Comparison of ENCODE assay signal across 1 cellular context in the genomic region with DNA sequence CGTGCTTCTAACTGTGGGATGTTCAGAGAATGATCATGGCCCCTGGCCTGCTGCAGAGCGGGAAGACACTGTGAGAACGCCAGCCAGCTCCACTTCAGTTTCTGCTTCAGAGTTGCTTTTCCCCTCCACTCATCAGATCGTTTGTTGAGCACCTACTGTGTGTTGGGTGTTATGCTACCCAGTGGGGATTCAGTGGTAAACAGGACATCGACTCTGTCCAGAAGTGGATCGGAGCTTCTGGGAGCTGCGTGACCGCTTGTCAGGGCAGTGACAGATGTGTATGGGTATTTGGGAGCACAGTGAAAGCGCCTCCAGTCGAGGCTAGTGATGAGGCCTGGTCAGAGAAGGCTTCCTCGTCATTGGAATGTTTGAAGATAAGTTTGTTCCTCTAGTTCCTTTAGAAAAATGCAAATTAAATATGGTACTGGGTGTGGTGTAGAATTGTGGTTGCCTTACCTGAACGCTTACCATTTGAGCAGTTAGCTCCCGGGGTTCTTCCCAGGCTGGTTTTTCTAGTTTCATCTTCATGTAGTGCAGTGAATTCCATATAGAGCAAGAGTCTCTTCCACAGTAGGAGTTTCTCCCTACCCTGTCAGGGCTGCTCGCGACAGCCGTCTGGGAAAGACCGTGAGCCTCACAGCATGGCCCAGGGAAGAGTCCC.
TF ChIP-seq lines count a peak whose summit lies in the region.

No MANE protein-coding gene starts in this region.

TF ChIP-seq in GM23338, 12 proteins besides CTCF, POLR2A, EP300 and RAD21:
- TF ChIP-seq, protein P1, sequence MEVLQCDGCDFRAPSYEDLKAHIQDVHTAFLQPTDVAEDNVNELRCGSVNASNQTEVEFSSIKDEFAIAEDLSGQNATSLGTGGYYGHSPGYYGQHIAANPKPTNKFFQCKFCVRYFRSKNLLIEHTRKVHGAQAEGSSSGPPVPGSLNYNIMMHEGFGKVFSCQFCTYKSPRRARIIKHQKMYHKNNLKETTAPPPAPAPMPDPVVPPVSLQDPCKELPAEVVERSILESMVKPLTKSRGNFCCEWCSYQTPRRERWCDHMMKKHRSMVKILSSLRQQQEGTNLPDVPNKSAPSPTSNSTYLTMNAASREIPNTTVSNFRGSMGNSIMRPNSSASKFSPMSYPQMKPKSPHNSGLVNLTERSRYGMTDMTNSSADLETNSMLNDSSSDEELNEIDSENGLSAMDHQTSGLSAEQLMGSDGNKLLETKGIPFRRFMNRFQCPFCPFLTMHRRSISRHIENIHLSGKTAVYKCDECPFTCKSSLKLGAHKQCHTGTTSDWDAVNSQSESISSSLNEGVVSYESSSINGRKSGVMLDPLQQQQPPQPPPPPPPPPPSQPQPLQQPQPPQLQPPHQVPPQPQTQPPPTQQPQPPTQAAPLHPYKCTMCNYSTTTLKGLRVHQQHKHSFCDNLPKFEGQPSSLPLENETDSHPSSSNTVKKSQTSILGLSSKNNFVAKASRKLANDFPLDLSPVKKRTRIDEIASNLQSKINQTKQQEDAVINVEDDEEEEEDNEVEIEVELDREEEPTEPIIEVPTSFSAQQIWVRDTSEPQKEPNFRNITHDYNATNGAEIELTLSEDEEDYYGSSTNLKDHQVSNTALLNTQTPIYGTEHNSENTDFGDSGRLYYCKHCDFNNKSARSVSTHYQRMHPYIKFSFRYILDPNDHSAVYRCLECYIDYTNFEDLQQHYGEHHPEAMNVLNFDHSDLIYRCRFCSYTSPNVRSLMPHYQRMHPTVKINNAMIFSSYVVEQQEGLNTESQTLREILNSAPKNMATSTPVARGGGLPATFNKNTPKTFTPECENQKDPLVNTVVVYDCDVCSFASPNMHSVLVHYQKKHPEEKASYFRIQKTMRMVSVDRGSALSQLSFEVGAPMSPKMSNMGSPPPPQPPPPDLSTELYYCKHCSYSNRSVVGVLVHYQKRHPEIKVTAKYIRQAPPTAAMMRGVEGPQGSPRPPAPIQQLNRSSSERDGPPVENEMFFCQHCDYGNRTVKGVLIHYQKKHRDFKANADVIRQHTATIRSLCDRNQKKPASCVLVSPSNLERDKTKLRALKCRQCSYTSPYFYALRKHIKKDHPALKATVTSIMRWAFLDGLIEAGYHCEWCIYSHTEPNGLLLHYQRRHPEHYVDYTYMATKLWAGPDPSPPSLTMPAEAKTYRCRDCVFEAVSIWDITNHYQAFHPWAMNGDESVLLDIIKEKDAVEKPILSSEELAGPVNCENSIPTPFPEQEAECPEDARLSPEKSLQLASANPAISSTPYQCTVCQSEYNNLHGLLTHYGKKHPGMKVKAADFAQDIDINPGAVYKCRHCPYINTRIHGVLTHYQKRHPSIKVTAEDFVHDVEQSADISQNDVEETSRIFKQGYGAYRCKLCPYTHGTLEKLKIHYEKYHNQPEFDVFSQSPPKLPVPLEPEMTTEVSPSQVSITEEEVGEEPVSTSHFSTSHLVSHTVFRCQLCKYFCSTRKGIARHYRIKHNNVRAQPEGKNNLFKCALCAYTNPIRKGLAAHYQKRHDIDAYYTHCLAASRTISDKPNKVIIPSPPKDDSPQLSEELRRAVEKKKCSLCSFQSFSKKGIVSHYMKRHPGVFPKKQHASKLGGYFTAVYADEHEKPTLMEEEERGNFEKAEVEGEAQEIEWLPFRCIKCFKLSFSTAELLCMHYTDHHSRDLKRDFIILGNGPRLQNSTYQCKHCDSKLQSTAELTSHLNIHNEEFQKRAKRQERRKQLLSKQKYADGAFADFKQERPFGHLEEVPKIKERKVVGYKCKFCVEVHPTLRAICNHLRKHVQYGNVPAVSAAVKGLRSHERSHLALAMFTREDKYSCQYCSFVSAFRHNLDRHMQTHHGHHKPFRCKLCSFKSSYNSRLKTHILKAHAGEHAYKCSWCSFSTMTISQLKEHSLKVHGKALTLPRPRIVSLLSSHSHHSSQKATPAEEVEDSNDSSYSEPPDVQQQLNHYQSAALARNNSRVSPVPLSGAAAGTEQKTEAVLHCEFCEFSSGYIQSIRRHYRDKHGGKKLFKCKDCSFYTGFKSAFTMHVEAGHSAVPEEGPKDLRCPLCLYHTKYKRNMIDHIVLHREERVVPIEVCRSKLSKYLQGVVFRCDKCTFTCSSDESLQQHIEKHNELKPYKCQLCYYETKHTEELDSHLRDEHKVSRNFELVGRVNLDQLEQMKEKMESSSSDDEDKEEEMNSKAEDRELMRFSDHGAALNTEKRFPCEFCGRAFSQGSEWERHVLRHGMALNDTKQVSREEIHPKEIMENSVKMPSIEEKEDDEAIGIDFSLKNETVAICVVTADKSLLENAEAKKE (CRISPR knock-in tag; IDR thresholded peaks at IDR 0.05) = no peak
- TF ChIP-seq POLR2AphosphoS5 (IDR thresholded peaks at IDR 0.05; ENCODE audit: low read depth) = no peak
- TF ChIP-seq CREB1 (CRISPR knock-in tag; IDR thresholded peaks at IDR 0.05; ENCODE audit: low read depth) = no peak
- TF ChIP-seq, protein P2, sequence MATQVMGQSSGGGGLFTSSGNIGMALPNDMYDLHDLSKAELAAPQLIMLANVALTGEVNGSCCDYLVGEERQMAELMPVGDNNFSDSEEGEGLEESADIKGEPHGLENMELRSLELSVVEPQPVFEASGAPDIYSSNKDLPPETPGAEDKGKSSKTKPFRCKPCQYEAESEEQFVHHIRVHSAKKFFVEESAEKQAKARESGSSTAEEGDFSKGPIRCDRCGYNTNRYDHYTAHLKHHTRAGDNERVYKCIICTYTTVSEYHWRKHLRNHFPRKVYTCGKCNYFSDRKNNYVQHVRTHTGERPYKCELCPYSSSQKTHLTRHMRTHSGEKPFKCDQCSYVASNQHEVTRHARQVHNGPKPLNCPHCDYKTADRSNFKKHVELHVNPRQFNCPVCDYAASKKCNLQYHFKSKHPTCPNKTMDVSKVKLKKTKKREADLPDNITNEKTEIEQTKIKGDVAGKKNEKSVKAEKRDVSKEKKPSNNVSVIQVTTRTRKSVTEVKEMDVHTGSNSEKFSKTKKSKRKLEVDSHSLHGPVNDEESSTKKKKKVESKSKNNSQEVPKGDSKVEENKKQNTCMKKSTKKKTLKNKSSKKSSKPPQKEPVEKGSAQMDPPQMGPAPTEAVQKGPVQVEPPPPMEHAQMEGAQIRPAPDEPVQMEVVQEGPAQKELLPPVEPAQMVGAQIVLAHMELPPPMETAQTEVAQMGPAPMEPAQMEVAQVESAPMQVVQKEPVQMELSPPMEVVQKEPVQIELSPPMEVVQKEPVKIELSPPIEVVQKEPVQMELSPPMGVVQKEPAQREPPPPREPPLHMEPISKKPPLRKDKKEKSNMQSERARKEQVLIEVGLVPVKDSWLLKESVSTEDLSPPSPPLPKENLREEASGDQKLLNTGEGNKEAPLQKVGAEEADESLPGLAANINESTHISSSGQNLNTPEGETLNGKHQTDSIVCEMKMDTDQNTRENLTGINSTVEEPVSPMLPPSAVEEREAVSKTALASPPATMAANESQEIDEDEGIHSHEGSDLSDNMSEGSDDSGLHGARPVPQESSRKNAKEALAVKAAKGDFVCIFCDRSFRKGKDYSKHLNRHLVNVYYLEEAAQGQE (IDR thresholded peaks at IDR 0.05; ENCODE audit: unreplicated experiment) = no peak
